Comparison of ENCODE assay signal across 12 cellular contexts in the genomic region with DNA sequence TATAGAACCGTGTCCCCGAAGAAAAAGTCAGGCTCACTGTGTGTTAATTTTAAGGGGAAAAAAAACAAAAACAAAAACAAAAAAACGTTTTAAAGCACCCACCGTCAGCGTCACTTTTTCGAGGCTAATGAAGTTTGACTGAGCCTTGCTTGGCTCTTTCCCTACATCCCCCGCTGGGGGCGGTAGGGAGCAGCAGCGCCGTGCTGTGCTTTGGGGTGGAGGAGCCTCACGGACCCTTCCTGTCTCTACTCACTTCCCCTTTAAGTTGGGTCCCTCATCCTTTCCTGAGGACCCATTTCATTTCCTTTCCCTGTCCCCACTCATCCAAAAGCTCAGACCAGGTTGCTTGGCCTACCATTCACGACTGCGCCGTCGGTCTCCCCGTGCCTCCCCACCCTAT.
DNase-seq lines count a peak whose midpoint lies in the region; ATAC-seq, FAIRE-seq and TF ChIP-seq lines count a peak whose summit lies in the region.
"Had no signal": no experiment of that assay in that cellular context is flagged by ENCODE, and none has a peak within 500 bp of the region (broad histone marks: within the 10 kb centered on the region; RNA-seq: fewer than 3 reads in every experiment).

No MANE protein-coding gene starts in this region.

- FAIRE-seq in astrocyte (lab: Jason Lieb, UNC): no peak

- H3K4me3 ChIP-seq in HFF-Myc (replicated peaks; ENCODE audit: low read depth, low read length): no peak overlapping the region
- no peak overlapping the region for H3K4me3 ChIP-seq in astrocyte (ENCODE audit: insufficient read depth, low read depth, low read length)
- no peak overlapping the region for H3K4me3 ChIP-seq in osteoblast (ENCODE audit: insufficient read depth, low read length)
- H3K4me3 ChIP-seq in lower leg skin (ENCODE audit: low read depth, poor library complexity, severe bottlenecking): no peak overlapping the region
- H3K4me3 ChIP-seq: SJSA1 had no signal

- H3K79me2 ChIP-seq in astrocyte (ENCODE audit: insufficient read depth, low read length) (no peaks in the 10 kb centered on the region), osteoblast (ENCODE audit: insufficient read depth, low read length) (no peaks in the 10 kb centered on the region)

- no peak for TF ChIP-seq POLR2A in lower leg skin (IDR thresholded peaks at IDR 0.05)

- H3K4me2 ChIP-seq in astrocyte (ENCODE audit: low read length): no peak overlapping the region
- no peak overlapping the region for H3K4me2 ChIP-seq in osteoblast (ENCODE audit: insufficient read depth, low read length)

- H3K4me1 ChIP-seq in astrocyte (ENCODE audit: insufficient read depth, low read length) (peaks cover 6% of the 10 kb centered on the region), osteoblast (ENCODE audit: insufficient read depth, low read length) (peaks cover 3% of the 10 kb centered on the region)

- peaks cover 8% of the 10 kb centered on the region for H3K9me3 Mint-ChIP-seq in astrocyte (ENCODE audit: unreplicated experiment)

- H3K27me3 Mint-ChIP-seq in astrocyte (ENCODE audit: low read depth, unreplicated experiment): peaks cover 16% of the 10 kb centered on the region
- H3K27me3 Mint-ChIP-seq: activated naive CD4-positive, alpha-beta T cell treated with anti-CD3 and anti-CD28 coated beads, Interleukin-2, amount 50 U/mL, for 24 hours had no signal

- H3K4me1 Mint-ChIP-seq in astrocyte (ENCODE audit: low read depth, unreplicated experiment): peaks cover 8% of the 10 kb centered on the region

- H3K4me3 Mint-ChIP-seq in astrocyte (ENCODE audit: unreplicated experiment): no peak overlapping the region
- H3K4me3 Mint-ChIP-seq: activated naive CD4-positive, alpha-beta T cell treated with anti-CD3 and anti-CD28 coated beads, Interleukin-2, amount 50 U/mL, for 24 hours; CD8-positive, alpha-beta memory T cell had no signal

- H3K27me3 ChIP-seq in astrocyte (ENCODE audit: insufficient read depth, low read length) (no peaks in the 10 kb centered on the region), osteoblast (ENCODE audit: insufficient read depth, low read length) (no peaks in the 10 kb centered on the region)
- H3K27me3 ChIP-seq: SJSA1 had no signal

- no peaks in the 10 kb centered on the region for H3K9me3 ChIP-seq in astrocyte (ENCODE audit: insufficient read depth, low read depth, low read length)
- no peaks in the 10 kb centered on the region for H3K9me3 ChIP-seq in osteoblast (ENCODE audit: low read depth, low read length)
- H3K9me3 ChIP-seq: SJSA1 had no signal

- no peak overlapping the region for H2AFZ ChIP-seq in astrocyte (ENCODE audit: low read depth, low read length)
- no peak overlapping the region for H2AFZ ChIP-seq in osteoblast (ENCODE audit: low read length)

- DNase-seq in activated CD8-positive, alpha-beta memory T cell treated with anti-CD3 and anti-CD28 coated beads, Interleukin-2, amount 50 U/mL, for 48 hours: peak; percentile 62
- DNase-seq in activated CD8-positive, alpha-beta memory T cell treated with anti-CD3 and anti-CD28 coated beads, Interleukin-2, amount 50 U/mL, for 4 hours: no peak
- DNase-seq in HFF-Myc (ENCODE audit: extremely low read depth, low read depth): no peak
- DNase-seq in astrocyte (ENCODE audit: low read depth): no peak
- no peak for DNase-seq in osteoblast (ENCODE audit: insufficient read length, low spot score, missing footprints)
- no peak for DNase-seq in putamen (ENCODE audit: low spot score)
- DNase-seq in lower leg skin (ENCODE audit: low spot score in 2 of 2): no peak
- DNase-seq: CD8-positive, alpha-beta memory T cell; NCI-H146 had no signal

- no peak overlapping the region for H3K27ac ChIP-seq in astrocyte (ENCODE audit: low read depth, low read length)
- no peak overlapping the region for H3K27ac ChIP-seq in osteoblast (ENCODE audit: low read depth, low read length)
- H3K27ac ChIP-seq: SJSA1 had no signal

- H4K20me1 ChIP-seq in astrocyte (ENCODE audit: insufficient read depth, low read length) (no peaks in the 10 kb centered on the region), osteoblast (ENCODE audit: insufficient read depth, low read length) (no peaks in the 10 kb centered on the region)

- intact Hi-C loops in lower leg skin (cut with DNase I; ENCODE audit: low total_unique reads): no loop called here

- H3K9ac ChIP-seq in astrocyte (ENCODE audit: low read length): no peak overlapping the region

- H3K27ac Mint-ChIP-seq in astrocyte (ENCODE audit: unreplicated experiment): no peak overlapping the region
- H3K27ac Mint-ChIP-seq: activated naive CD4-positive, alpha-beta T cell treated with anti-CD3 and anti-CD28 coated beads, Interleukin-2, amount 50 U/mL, for 24 hours had no signal

- peaks cover 7% of the 10 kb centered on the region for H3K36me3 Mint-ChIP-seq in astrocyte (ENCODE audit: low read depth, unreplicated experiment)
- H3K36me3 Mint-ChIP-seq: CD8-positive, alpha-beta memory T cell had no signal

- no peak for ATAC-seq in HG03196 (IDR thresholded peaks at IDR 0.05; ENCODE audit: unreplicated experiment)

- peak; percentile 72 for TF ChIP-seq CTCF in HFF-Myc (IDR thresholded peaks at IDR 0.05; ENCODE audit: low read depth, low read length, missing control alignments)
- TF ChIP-seq CTCF in astrocyte (IDR thresholded peaks at IDR 0.05; ENCODE audit: insufficient read depth, low read depth, low read length): peak; percentile 38
- TF ChIP-seq CTCF in osteoblast (IDR thresholded peaks at IDR 0.05; ENCODE audit: extremely low read depth, low read depth, low read length): peak; percentile 41
- no peak for TF ChIP-seq CTCF in lower leg skin (IDR thresholded peaks at IDR 0.05)

- 60 to 62% methylated on average over 16 of the region's 16 CpGs for WGBS in lower leg skin, 2 donors

- H3K36me3 ChIP-seq in astrocyte (ENCODE audit: insufficient read depth, low read length) (no peaks in the 10 kb centered on the region), osteoblast (ENCODE audit: insufficient read depth, low read length) (no peaks in the 10 kb centered on the region)
- H3K36me3 ChIP-seq: SJSA1 had no signal

Comparison
In these comparisons a context has a peak if more than half of its experiments do, and no peak if none do; other contexts are left out.
1. CTCF ChIP-seq: peak in HFF-Myc (single experiment), astrocyte (single experiment) and osteoblast (single experiment); none in lower leg skin (0 of 3).